Comparison of ENCODE assay signal across 13 cellular contexts in the genomic region with DNA sequence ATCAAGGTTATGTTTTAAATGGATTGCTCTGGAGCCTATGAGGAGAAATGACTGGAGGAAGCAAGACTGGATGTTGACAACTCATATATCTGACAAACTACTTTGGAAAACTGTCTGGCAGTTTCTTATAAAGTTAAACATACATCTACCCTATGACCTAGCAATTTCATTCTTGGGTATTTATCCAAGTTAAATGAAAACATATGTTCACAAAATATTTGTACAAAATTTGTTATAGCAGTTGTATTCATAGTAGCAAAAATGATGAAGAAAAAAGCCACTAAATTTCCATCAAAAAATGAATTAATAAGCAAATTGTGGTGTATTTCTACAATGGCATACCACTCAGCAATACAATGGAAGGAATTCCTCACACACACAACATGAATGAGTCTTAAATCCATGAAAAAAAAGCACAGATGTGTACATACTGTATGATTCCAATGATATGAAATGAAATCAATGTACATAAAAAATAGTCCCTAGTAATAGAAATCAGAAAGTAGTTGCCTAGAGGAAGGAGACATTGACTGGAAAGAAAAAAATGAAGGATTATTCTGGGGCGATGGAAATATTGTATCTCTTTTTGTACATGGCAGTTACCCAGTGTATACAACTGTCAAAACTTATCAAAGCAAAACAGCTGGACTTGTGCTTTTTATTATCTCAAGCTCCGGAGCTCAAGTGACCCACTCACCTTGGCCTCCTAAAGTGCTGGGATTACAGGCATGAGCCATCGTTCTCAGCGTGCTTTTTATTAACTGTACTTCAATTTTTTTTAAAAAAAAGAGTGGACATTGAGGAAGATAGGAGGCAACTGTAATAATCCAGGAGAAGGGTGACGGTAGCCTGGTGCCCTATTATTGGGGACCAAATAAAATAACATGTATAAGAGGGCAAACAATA. TPM values are rescaled to one million over a fixed set of nuclear protein-coding genes. Genes with fewer than 3 reads are reported as not detected.
DNase-seq lines count a peak whose midpoint lies in the region; ATAC-seq, FAIRE-seq and TF ChIP-seq lines count a peak whose summit lies in the region.
"Had no signal": no experiment of that assay in that cellular context is flagged by ENCODE, and none has a peak within 500 bp of the region (broad histone marks: within the 10 kb centered on the region; RNA-seq: fewer than 3 reads in every experiment).

No MANE protein-coding gene starts in this region.

- no peak overlapping the region for H3K23ac ChIP-seq in H1 (ENCODE audit: insufficient read length)

- H2AFZ ChIP-seq in PC-9 (no peak overlapping the region), H1 (ENCODE audit: low read length) (0 out of 2 replicates have a peak overlapping the region, but pooled peaks have one; percentile 9)

- no peak for TF ChIP-seq EP300 in H1 (IDR thresholded peaks at IDR 0.05; ENCODE audit: borderline replicate concordance in 1 of 2, low read depth in 2 of 2, low read length in 2 of 2)

- no peak overlapping the region for H4K5ac ChIP-seq in H1 (ENCODE audit: insufficient read length, low read depth, low read length)

- no peak overlapping the region for H3K14ac ChIP-seq in H1 (ENCODE audit: insufficient read length)

- no peak overlapping the region for H2BK5ac ChIP-seq in H1 (ENCODE audit: low read depth, low read length)

- no peak overlapping the region for H2BK12ac ChIP-seq in H1 (ENCODE audit: low read depth, low read length)

- no peaks in the 10 kb centered on the region for H3K27me3 ChIP-seq in CD8-positive, alpha-beta memory T cell (ENCODE audit: insufficient read depth, low read length, poor library complexity, severe bottlenecking)
- H3K27me3 ChIP-seq in PC-9 (ENCODE audit: insufficient read depth, low read depth) (no peaks in the 10 kb centered on the region), H1 (replicated peaks in 1 of 4; ENCODE audit: control insufficient read depth in 3 of 4, extremely low read depth in 1 of 4, insufficient read depth in 3 of 4, low read length in 3 of 4) (no peaks in the 10 kb centered on the region)

- TF ChIP-seq CTCF in PC-9 (conservative IDR thresholded peaks at IDR 0.05) (no peak), H1 (IDR thresholded peaks at IDR 0.05; ENCODE audit: control extremely low read depth in 1 of 3, insufficient read depth in 1 of 3, low read depth in 1 of 3, low read length in 3 of 3) (no peak), nephron (IDR thresholded peaks at IDR 0.05; ENCODE audit: unreplicated experiment in 3 of 3) (no peak)

- BruUV-seq in PC-9 (replicated peaks; lab: Mats Ljungman, UMichigan) = no TSS peak

- H3K27ac ChIP-seq in CD8-positive, alpha-beta memory T cell (ENCODE audit: low read depth, low read length) = peak overlapping the region; percentile 30
- H3K27ac ChIP-seq in PC-9 (peak overlapping the region; percentile 69), H1 (ENCODE audit: low read depth, low read length) (no peak overlapping the region)

- H3K4me3 ChIP-seq in CD8-positive, alpha-beta memory T cell (ENCODE audit: low read length) = no peak overlapping the region
- H3K4me3 ChIP-seq in PC-9 = peak overlapping the region; percentile 0; the same call in 1 of the 2 replicates
- no peak overlapping the region for H3K4me3 ChIP-seq in H1 (ENCODE audit: extremely low read depth in 1 of 4, insufficient read depth in 2 of 4, low read depth in 3 of 4, low read length in 4 of 4)

- H3K4me2 ChIP-seq in PC-9 = peak overlapping the region; percentile 66
- no peak overlapping the region for H3K4me2 ChIP-seq in H1 (ENCODE audit: insufficient read depth in 1 of 2, low read depth in 2 of 2, low read length in 2 of 2)

- intact Hi-C loops in PC-9 (cut with micrococcal nuclease; ENCODE audit: unreplicated experiment) = no loop called here

- no peak overlapping the region for H4K8ac ChIP-seq in H1 (ENCODE audit: extremely low read depth, insufficient read depth, low read length)

- no peaks in the 10 kb centered on the region for H3K36me3 Mint-ChIP-seq in CD8-positive, alpha-beta memory T cell
- no peaks in the 10 kb centered on the region for H3K36me3 Mint-ChIP-seq in nephron (ENCODE audit: low read depth)
- H3K36me3 Mint-ChIP-seq: natural killer cell treated with Interleukin-12 subunit alpha and Interleukin-12 subunit beta and Interleukin-15 and Interleukin-18, amount 100 ng/mL, for 72 hours had no signal

- H3K9ac ChIP-seq in H1 (replicated peaks in 1 of 4; ENCODE audit: extremely low read depth in 1 of 4, low read depth in 3 of 4, low read length in 3 of 4) = no peak overlapping the region

- 93% methylated on average over 5 of the region's 5 CpGs; no CpG with 5 or more reads in 1 of the 2 experiments for WGBS in H1 (ENCODE audit: extremely low coverage in 1 of 2, insufficient coverage in 1 of 2, insufficient read length in 1 of 2, insufficient replicate concordance in 2 of 2, low coverage in 1 of 2, low lambda C conversion rate in 2 of 2, missing lambda C conversion rate in 1 of 2), 2 experiments

- POLR2A ChIA-PET in CD8-positive, alpha-beta memory T cell (lab: Charles Lee) = no interaction called here
- POLR2A ChIA-PET in PC-9 (lab: Charles Lee; ENCODE audit: unreplicated experiment) (no interaction called here), H1 (lab: Charles Lee; ENCODE audit: partially characterized antibody) (interaction anchor here (0.6 kb wide), 1 partner anchor 166 kb away, joined by 5 read pairs; no protein-coding TSS in a partner anchor)

- H3K9me3 Mint-ChIP-seq in CD8-positive, alpha-beta memory T cell = no peaks in the 10 kb centered on the region
- H3K9me3 Mint-ChIP-seq in nephron = no peaks in the 10 kb centered on the region
- H3K9me3 Mint-ChIP-seq: activated naive CD4-positive, alpha-beta T cell treated with anti-CD3 and anti-CD28 coated beads for 36 hours; natural killer cell treated with Interleukin-12 subunit alpha and Interleukin-12 subunit beta and Interleukin-15 and Interleukin-18, amount 100 ng/mL, for 72 hours had no signal

- CTCF ChIA-PET in CD8-positive, alpha-beta memory T cell (lab: Charles Lee) = interaction anchor here (0.8 to 1.6 kb wide), 3 partner anchors 8 to 359 kb away, joined by 3 to 6 read pairs (median 4); no protein-coding TSS in a partner anchor
- CTCF ChIA-PET in PC-9 (lab: Charles Lee) (interaction anchor here (0.7 kb wide), 2 partner anchors 348 to 490 kb away, joined by 3 read pairs; no protein-coding TSS in a partner anchor), H1 (lab: Charles Lee; ENCODE audit: partially characterized antibody) (interaction anchor here (1.1 to 1.6 kb wide), 7 partner anchors 10 to 421 kb away, joined by 3 to 4 read pairs (median 3); a partner anchor contains a TSS)

- ATAC-seq in GM21737 (IDR thresholded peaks at IDR 0.05; ENCODE audit: unreplicated experiment) = no peak
- ATAC-seq in GM19023 (IDR thresholded peaks at IDR 0.05; ENCODE audit: unreplicated experiment) = no peak

- no peaks in the 10 kb centered on the region for H4K20me1 ChIP-seq in PC-9 (ENCODE audit: insufficient read depth)
- H4K20me1 ChIP-seq in H1 (replicated peaks in 1 of 2; ENCODE audit: control insufficient read depth in 1 of 2, insufficient read depth in 2 of 2, low read length in 2 of 2) = no peaks in the 10 kb centered on the region

- H3K23me2 ChIP-seq in H1 (ENCODE audit: low read depth, low read length) = no peaks in the 10 kb centered on the region

- TF ChIP-seq POLR2A in H1 (IDR thresholded peaks at IDR 0.05; ENCODE audit: control extremely low read depth in 1 of 2, low read depth in 2 of 2, low read length in 2 of 2) = no peak

- peaks cover 6 to 12% of the 10 kb centered on the region in 2 donors for H3K27me3 Mint-ChIP-seq in CD8-positive, alpha-beta memory T cell
- no peaks in the 10 kb centered on the region for H3K27me3 Mint-ChIP-seq in nephron (ENCODE audit: low read depth)
- H3K27me3 Mint-ChIP-seq: natural killer cell treated with Interleukin-12 subunit alpha and Interleukin-12 subunit beta and Interleukin-15 and Interleukin-18, amount 100 ng/mL, for 72 hours had no signal

- no peak overlapping the region for H3K4ac ChIP-seq in H1 (replicated peaks; ENCODE audit: insufficient read length, low read depth, low read length)

- no peaks in the 10 kb centered on the region for H3K9me3 ChIP-seq in CD8-positive, alpha-beta memory T cell (ENCODE audit: low read length)
- H3K9me3 ChIP-seq in PC-9 (ENCODE audit: insufficient read depth, low read depth) (no peaks in the 10 kb centered on the region), H1 (ENCODE audit: insufficient read depth in 2 of 2, low read depth in 1 of 2, low read length in 1 of 2) (no peaks in the 10 kb centered on the region)

- H4K91ac ChIP-seq in H1 (replicated peaks; ENCODE audit: insufficient read length, low read length) = no peak overlapping the region

- H3K9me2 ChIP-seq in PC-9 (ENCODE audit: insufficient read depth) = no peaks in the 10 kb centered on the region

- no peak overlapping the region for H2AK5ac ChIP-seq in H1 (ENCODE audit: low read depth, low read length)

- peaks cover 0 to 3% (median 2%) of the 10 kb centered on the region in 3 donors for H3K4me1 Mint-ChIP-seq in CD8-positive, alpha-beta memory T cell
- peaks cover 73% of the 10 kb centered on the region for H3K4me1 Mint-ChIP-seq in nephron

- no peak overlapping the region for H2BK20ac ChIP-seq in H1 (ENCODE audit: low read length)

- FAIRE-seq in H1 (lab: Jason Lieb, UNC) = no peak

- no peak overlapping the region for H3K18ac ChIP-seq in H1 (ENCODE audit: extremely low read depth, low read length)

- no peaks in the 10 kb centered on the region for H3K36me3 ChIP-seq in CD8-positive, alpha-beta memory T cell (ENCODE audit: insufficient read depth, low read length)
- H3K36me3 ChIP-seq in PC-9 (ENCODE audit: low read depth) (no peaks in the 10 kb centered on the region), H1 (ENCODE audit: control insufficient read depth in 2 of 4, insufficient read depth in 4 of 4, low read length in 3 of 4) (no peaks in the 10 kb centered on the region)

- no peak overlapping the region for H3K56ac ChIP-seq in H1 (replicated peaks; ENCODE audit: insufficient read length, low read depth, low read length)

- no peak overlapping the region for H3K27ac Mint-ChIP-seq in CD8-positive, alpha-beta memory T cell
- peak overlapping the region; percentile 98 to 99 (median 98) for H3K27ac Mint-ChIP-seq in nephron
- H3K27ac Mint-ChIP-seq: activated naive CD4-positive, alpha-beta T cell treated with anti-CD3 and anti-CD28 coated beads for 36 hours; natural killer cell treated with Interleukin-12 subunit alpha and Interleukin-12 subunit beta and Interleukin-15 and Interleukin-18, amount 100 ng/mL, for 72 hours had no signal

- peaks cover 24% of the 10 kb centered on the region; the same call in 1 of the 2 replicates for H3F3A ChIP-seq in PC-9 (ENCODE audit: insufficient read depth, low read depth)

- no peaks in the 10 kb centered on the region for H3K79me1 ChIP-seq in H1 (ENCODE audit: low read depth, low read length)

- no peaks in the 10 kb centered on the region for H3K4me1 ChIP-seq in CD8-positive, alpha-beta memory T cell (ENCODE audit: insufficient read depth, low read length)
- H3K4me1 ChIP-seq in PC-9 (replicated peaks; ENCODE audit: insufficient read depth) (peaks cover 51% of the 10 kb centered on the region), H1 (replicated peaks in 1 of 4; ENCODE audit: control insufficient read depth in 3 of 4, insufficient read depth in 4 of 4, low read length in 3 of 4) (peaks cover 0 to 8% (median 3%) of the 10 kb centered on the region in 4 experiments; a peak in 4 of 7 replicates)

- no peak overlapping the region for H3K4me3 Mint-ChIP-seq in CD8-positive, alpha-beta memory T cell
- peak overlapping the region; percentile 10 to 31 (median 30) for H3K4me3 Mint-ChIP-seq in nephron
- H3K4me3 Mint-ChIP-seq: activated naive CD4-positive, alpha-beta T cell treated with anti-CD3 and anti-CD28 coated beads for 36 hours; natural killer cell treated with Interleukin-12 subunit alpha and Interleukin-12 subunit beta and Interleukin-15 and Interleukin-18, amount 100 ng/mL, for 72 hours had no signal

- no peak overlapping the region for H2BK15ac ChIP-seq in H1 (ENCODE audit: low read length)

- no peak for TF ChIP-seq RAD21 in H1 (IDR thresholded peaks at IDR 0.05 in 1 of 2, conservative IDR thresholded peaks at IDR 0.05 in 1 of 2; ENCODE audit: low read depth in 2 of 2, low read length in 2 of 2)

- H3K79me2 ChIP-seq in PC-9 (ENCODE audit: low read depth) (no peaks in the 10 kb centered on the region), H1 (ENCODE audit: control insufficient read depth in 1 of 2, insufficient read depth in 2 of 2, low read length in 2 of 2) (no peaks in the 10 kb centered on the region)

- no peak for DNase-seq in CD8-positive, alpha-beta memory T cell
- DNase-seq in PC-9 = no peak
- no peak for DNase-seq in H1 (ENCODE audit: low read depth in 1 of 2, low spot score in 2 of 2)
- DNase-seq in stimulated activated CD4-positive, alpha-beta T cell treated with anti-CD3 and anti-CD28 coated beads, Interleukin-4, amount 100 ng/mL, for 4 hours = no peak
- DNase-seq in stimulated activated CD4-positive, alpha-beta T cell treated with anti-CD3 and anti-CD28 coated beads, Interleukin-4, amount 100 ng/mL, for 1 hour = no peak
- DNase-seq: activated CD4-positive, CD25-positive, alpha-beta regulatory T cell; cerebellar nuclear complex; hippocampal formation had no signal

- no peak overlapping the region for H2BK120ac ChIP-seq in H1 (replicated peaks; ENCODE audit: low read depth, low read length)

RNA-seq across cellular contexts. Expression of a gene that starts 23.9 kb away (rescaled TPM):
- under 1 TPM; 0.07 to 0.09 TPM for total RNA-seq in CD8-positive, alpha-beta memory T cell
- polyA plus RNA-seq in CD8-positive, alpha-beta memory T cell = not detected
- total RNA-seq in PC-9 (2021) = 2.6 TPM in 2 replicates
- total RNA-seq in H1 (2021; fragmentation: NEBNext Ultra II Directional; extraction: Animal tissue kit (Norgen Biotek cat#: 25700)) = 6.8 and 7.1 TPM in 2 replicates
- polyA plus RNA-seq in H1 (2011; rRNA removed) = 3.0 and 3.1 TPM in 2 replicates
- polyA plus RNA-seq in H1 (2011; cell fraction: cytosol; rRNA removed) = 3.3 TPM
- 2.1 TPM for polyA plus RNA-seq in H1 (2011; cell fraction: nucleus; rRNA removed)
- 2.5 to 3.6 TPM (median 3.0 TPM) in 4 replicates for polyA plus RNA-seq in H1 (2012, experiment 1 of 2)
- polyA plus RNA-seq in H1 (2012, experiment 2 of 2) = 0.35 TPM
- 6.1 TPM for polyA plus RNA-seq in H1 (2013, experiment 1 of 2)
- 6.4 TPM for polyA plus RNA-seq in H1 (2013, experiment 2 of 2)
- polyA minus RNA-seq in H1 (2011; rRNA and poly(A)+ RNA removed) = 6.1 and 6.8 TPM in 2 replicates
- polyA minus RNA-seq in H1 (2011; cell fraction: cytosol; rRNA and poly(A)+ RNA removed) = 3.4 TPM
- 5.1 TPM for polyA minus RNA-seq in H1 (2011; cell fraction: nucleus; rRNA and poly(A)+ RNA removed)

Comparison
In these comparisons a context has a peak if more than half of its experiments do, and no peak if none do; other contexts are left out.
1. H3K27ac Mint-ChIP-seq: peak in nephron (3 of 3); none in CD8-positive, alpha-beta memory T cell (0 of 8).
2. H3K4me3 Mint-ChIP-seq: peak in nephron (3 of 3); none in CD8-positive, alpha-beta memory T cell (0 of 7).